2 cellular contexts compared by ENCODE assay signal in the genomic region with DNA sequence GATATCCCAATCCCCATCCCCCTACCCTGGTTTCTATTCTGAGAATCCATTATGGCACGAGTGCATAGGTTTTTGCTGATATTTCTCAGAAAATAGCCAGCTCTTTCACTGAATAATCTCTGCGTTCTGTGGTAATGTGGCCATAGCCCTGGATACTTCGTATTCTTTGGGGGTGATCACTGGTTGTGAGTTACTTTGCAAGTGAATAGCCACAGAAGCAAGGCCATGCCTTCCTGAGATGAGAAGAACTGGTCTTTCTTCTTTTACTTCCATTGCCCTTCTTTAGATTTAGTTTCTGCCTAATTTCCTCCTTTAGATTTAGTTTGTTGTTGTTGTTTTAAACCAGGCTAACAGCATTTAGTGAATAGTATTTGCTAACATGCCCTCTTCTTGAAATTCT.
TF ChIP-seq lines count a peak whose summit lies in the region.

No MANE protein-coding gene starts in this region.

TF ChIP-seq in GM23338, 12 proteins besides CTCF, POLR2A, EP300 and RAD21 (continued from another document):
- TF ChIP-seq, protein P1, sequence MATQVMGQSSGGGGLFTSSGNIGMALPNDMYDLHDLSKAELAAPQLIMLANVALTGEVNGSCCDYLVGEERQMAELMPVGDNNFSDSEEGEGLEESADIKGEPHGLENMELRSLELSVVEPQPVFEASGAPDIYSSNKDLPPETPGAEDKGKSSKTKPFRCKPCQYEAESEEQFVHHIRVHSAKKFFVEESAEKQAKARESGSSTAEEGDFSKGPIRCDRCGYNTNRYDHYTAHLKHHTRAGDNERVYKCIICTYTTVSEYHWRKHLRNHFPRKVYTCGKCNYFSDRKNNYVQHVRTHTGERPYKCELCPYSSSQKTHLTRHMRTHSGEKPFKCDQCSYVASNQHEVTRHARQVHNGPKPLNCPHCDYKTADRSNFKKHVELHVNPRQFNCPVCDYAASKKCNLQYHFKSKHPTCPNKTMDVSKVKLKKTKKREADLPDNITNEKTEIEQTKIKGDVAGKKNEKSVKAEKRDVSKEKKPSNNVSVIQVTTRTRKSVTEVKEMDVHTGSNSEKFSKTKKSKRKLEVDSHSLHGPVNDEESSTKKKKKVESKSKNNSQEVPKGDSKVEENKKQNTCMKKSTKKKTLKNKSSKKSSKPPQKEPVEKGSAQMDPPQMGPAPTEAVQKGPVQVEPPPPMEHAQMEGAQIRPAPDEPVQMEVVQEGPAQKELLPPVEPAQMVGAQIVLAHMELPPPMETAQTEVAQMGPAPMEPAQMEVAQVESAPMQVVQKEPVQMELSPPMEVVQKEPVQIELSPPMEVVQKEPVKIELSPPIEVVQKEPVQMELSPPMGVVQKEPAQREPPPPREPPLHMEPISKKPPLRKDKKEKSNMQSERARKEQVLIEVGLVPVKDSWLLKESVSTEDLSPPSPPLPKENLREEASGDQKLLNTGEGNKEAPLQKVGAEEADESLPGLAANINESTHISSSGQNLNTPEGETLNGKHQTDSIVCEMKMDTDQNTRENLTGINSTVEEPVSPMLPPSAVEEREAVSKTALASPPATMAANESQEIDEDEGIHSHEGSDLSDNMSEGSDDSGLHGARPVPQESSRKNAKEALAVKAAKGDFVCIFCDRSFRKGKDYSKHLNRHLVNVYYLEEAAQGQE (IDR thresholded peaks at IDR 0.05; ENCODE audit: unreplicated experiment), result no peak
- no peak for TF ChIP-seq ETS1 (IDR thresholded peaks at IDR 0.05)
- no peak for TF ChIP-seq ZNF462 (CRISPR knock-in tag; IDR thresholded peaks at IDR 0.05)
- TF ChIP-seq ZNF331 (CRISPR knock-in tag; IDR thresholded peaks at IDR 0.05; ENCODE audit: low read depth), result no peak
- TF ChIP-seq CREB1 (CRISPR knock-in tag; IDR thresholded peaks at IDR 0.05; ENCODE audit: low read depth), result no peak
- TF ChIP-seq ZNF114 (CRISPR knock-in tag; IDR thresholded peaks at IDR 0.05), result no peak

TF ChIP-seq in WTC11, 78 proteins besides CTCF, POLR2A, EP300 and RAD21 (continued from another document):
- no peak for TF ChIP-seq USF2 (CRISPR knock-in tag; IDR thresholded peaks at IDR 0.05)
- no peak for TF ChIP-seq KAT7 (CRISPR knock-in tag; IDR thresholded peaks at IDR 0.05; ENCODE audit: borderline replicate concordance)
- no peak for TF ChIP-seq USF1 (CRISPR knock-in tag; IDR thresholded peaks at IDR 0.05)
- TF ChIP-seq HMGA2 (CRISPR knock-in tag; IDR thresholded peaks at IDR 0.05), result no peak
- TF ChIP-seq, protein P2, sequence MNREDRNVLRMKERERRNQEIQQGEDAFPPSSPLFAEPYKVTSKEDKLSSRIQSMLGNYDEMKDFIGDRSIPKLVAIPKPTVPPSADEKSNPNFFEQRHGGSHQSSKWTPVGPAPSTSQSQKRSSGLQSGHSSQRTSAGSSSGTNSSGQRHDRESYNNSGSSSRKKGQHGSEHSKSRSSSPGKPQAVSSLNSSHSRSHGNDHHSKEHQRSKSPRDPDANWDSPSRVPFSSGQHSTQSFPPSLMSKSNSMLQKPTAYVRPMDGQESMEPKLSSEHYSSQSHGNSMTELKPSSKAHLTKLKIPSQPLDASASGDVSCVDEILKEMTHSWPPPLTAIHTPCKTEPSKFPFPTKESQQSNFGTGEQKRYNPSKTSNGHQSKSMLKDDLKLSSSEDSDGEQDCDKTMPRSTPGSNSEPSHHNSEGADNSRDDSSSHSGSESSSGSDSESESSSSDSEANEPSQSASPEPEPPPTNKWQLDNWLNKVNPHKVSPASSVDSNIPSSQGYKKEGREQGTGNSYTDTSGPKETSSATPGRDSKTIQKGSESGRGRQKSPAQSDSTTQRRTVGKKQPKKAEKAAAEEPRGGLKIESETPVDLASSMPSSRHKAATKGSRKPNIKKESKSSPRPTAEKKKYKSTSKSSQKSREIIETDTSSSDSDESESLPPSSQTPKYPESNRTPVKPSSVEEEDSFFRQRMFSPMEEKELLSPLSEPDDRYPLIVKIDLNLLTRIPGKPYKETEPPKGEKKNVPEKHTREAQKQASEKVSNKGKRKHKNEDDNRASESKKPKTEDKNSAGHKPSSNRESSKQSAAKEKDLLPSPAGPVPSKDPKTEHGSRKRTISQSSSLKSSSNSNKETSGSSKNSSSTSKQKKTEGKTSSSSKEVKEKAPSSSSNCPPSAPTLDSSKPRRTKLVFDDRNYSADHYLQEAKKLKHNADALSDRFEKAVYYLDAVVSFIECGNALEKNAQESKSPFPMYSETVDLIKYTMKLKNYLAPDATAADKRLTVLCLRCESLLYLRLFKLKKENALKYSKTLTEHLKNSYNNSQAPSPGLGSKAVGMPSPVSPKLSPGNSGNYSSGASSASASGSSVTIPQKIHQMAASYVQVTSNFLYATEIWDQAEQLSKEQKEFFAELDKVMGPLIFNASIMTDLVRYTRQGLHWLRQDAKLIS (CRISPR knock-in tag; IDR thresholded peaks at IDR 0.05; ENCODE audit: borderline replicate concordance), result no peak
TF ChIP-seq in WTC11: peak in this region for 0.
